8 cellular contexts compared by ENCODE assay signal in the genomic region with DNA sequence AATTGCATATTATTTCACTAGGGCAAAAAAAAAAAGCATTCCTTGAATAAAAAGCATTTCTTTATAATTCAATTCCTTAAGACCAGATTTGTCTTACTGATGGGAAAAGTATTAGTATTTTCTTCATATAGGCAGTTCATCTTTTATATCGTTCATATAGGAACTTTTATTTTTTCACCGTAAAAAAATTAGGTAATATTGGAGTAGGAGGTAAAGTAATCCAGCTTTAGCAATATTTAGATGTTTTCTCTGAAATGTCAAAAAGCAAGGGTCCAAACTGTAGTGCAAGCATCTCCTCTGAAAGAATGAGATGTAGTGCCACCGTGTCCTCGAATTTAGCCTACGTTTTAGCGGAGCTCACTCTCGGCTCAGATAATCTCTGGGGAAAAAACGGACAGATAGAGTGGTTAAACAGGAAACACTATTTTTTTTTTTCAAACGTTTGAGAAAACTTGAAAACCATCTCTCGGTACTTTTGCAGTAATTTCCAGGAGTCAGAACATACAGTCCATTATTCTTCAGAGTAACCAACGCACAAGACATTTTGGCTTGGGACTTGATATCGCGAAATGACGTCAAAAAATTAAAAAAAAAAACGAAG. TPM values are rescaled to one million over a fixed set of nuclear protein-coding genes. Genes with fewer than 3 reads are reported as not detected.
A peak's percentile ranks its signal among the peaks of the same experiment; 100 is the strongest.
DNase-seq lines count a peak whose midpoint lies in the region; ATAC-seq and TF ChIP-seq lines count a peak whose summit lies in the region.

No MANE protein-coding gene starts in this region.

- H3K4me1 ChIP-seq in HCT116 (ENCODE audit: control insufficient read depth in 1 of 2, insufficient read depth in 2 of 2, low read length in 2 of 2) (peaks cover 3 to 16% of the 10 kb centered on the region in 2 experiments; a peak in 2 of 4 replicates), tibial artery (peaks cover 0 to 38% (median 32%) of the 10 kb centered on the region in 4 donors), foreskin keratinocyte (peaks cover 5% of the 10 kb centered on the region)

- peaks cover 33% of the 10 kb centered on the region for H3K4me1 Mint-ChIP-seq in activated naive CD8-positive, alpha-beta T cell treated with anti-CD3 and anti-CD28 coated beads, Interleukin-2, amount 10 ng/mL, durations not matched to agents 7 days and 5 days

- H3K27me3 ChIP-seq in HCT116 (ENCODE audit: insufficient read depth, low read length) (peaks cover 11% of the 10 kb centered on the region; the same call in 1 of the 2 replicates), layer of hippocampus (ENCODE audit: control insufficient read depth, insufficient read depth, low read length) (peaks cover 21% of the 10 kb centered on the region), tibial artery (peaks cover 16 to 82% of the 10 kb centered on the region in 2 donors), foreskin keratinocyte (peaks cover 94% of the 10 kb centered on the region)

- H3K4me2 ChIP-seq in HCT116 (ENCODE audit: low read length): peak overlapping the region; percentile 94

- H3K27ac ChIP-seq in HCT116 (ENCODE audit: low read depth, low read length) (peak overlapping the region; percentile 89; the same call in 1 of the 2 replicates), layer of hippocampus (ENCODE audit: low read depth, low read length) (peak overlapping the region; percentile 88), tibial artery (peak overlapping the region; percentile 95 to 96), foreskin keratinocyte (no peak overlapping the region)

- intact Hi-C loops in HCT116 (cut with micrococcal nuclease): no loop called here
- intact Hi-C loops in tibial artery (cut with DNase I; ENCODE audit: low total_unique reads): loop anchor here (10.0 kb wide), 2 partner anchors 95 to 335 kb away; a partner anchor contains a TSS

- TF ChIP-seq POLR2A in HCT116 (IDR thresholded peaks at IDR 0.05; ENCODE audit: borderline replicate concordance, extremely low read depth, insufficient read depth, insufficient read length): no peak

- peak overlapping the region; percentile 89 for H3K4me3 Mint-ChIP-seq in activated naive CD8-positive, alpha-beta T cell treated with anti-CD3 and anti-CD28 coated beads, Interleukin-2, amount 10 ng/mL, durations not matched to agents 7 days and 5 days

- ATAC-seq in HCT116 (0 out of 2 replicates have a peak, but pooled peaks have one; percentile 7), foreskin keratinocyte (no peak)
- no peak for ATAC-seq in activated naive CD8-positive, alpha-beta T cell treated with anti-CD3 and anti-CD28 coated beads, Interleukin-2, amount 10 ng/mL, durations not matched to agents 7 days and 5 days (ENCODE audit: low read depth)

- H4K20me1 ChIP-seq in HCT116 (ENCODE audit: insufficient read depth): no peaks in the 10 kb centered on the region

- no peaks in the 10 kb centered on the region for H3K79me2 ChIP-seq in HCT116 (ENCODE audit: insufficient read depth, low read length)

- DNase-seq in AG04449 (ENCODE audit: low read depth, low spot score) (no peak), HCT116 (ENCODE audit: low read depth, low spot score) (no peak), tibial artery (no peak), SIG-M5 (lab: John Stamatoyannopoulos, UW) (no peak), NK-92 (lab: John Stamatoyannopoulos, UW; ENCODE audit: unreplicated experiment) (no peak), foreskin keratinocyte (no peak)
- DNase-seq in activated naive CD8-positive, alpha-beta T cell treated with anti-CD3 and anti-CD28 coated beads, Interleukin-2, amount 10 ng/mL, durations not matched to agents 7 days and 5 days: no peak

- peak overlapping the region; percentile 73 for H3K4me3 ChIP-seq in AG04449 (ENCODE audit: low read depth, low read length)
- peak overlapping the region; percentile 57 to 67 for H3K4me3 ChIP-seq in HCT116 (replicated peaks in 1 of 2; ENCODE audit: low read depth in 1 of 2, low read length in 2 of 2)
- H3K4me3 ChIP-seq in tibial artery: peak overlapping the region; percentile 73 to 75

- BruUV-seq in HCT116 (replicated peaks; lab: Mats Ljungman, UMichigan): TSS peak; percentile 73

- H3K36me3 Mint-ChIP-seq in activated naive CD8-positive, alpha-beta T cell treated with anti-CD3 and anti-CD28 coated beads, Interleukin-2, amount 10 ng/mL, durations not matched to agents 7 days and 5 days: no peaks in the 10 kb centered on the region

- peak overlapping the region; percentile 88 for H3K27ac Mint-ChIP-seq in activated naive CD8-positive, alpha-beta T cell treated with anti-CD3 and anti-CD28 coated beads, Interleukin-2, amount 10 ng/mL, durations not matched to agents 7 days and 5 days

- TF ChIP-seq CTCF in AG04449 (IDR thresholded peaks at IDR 0.05; ENCODE audit: insufficient read depth, low read length, missing control alignments) (no peak), HCT116 (IDR thresholded peaks at IDR 0.05 in 2 of 3, conservative IDR thresholded peaks at IDR 0.05 in 1 of 3; ENCODE audit: borderline replicate concordance in 1 of 3, insufficient read depth in 1 of 3, low read depth in 2 of 3, low read length in 2 of 3) (no peak), tibial artery (IDR thresholded peaks at IDR 0.05) (no peak), foreskin keratinocyte (conservative IDR thresholded peaks at IDR 0.05) (no peak)

- peak overlapping the region; percentile 13 for H2AFZ ChIP-seq in HCT116 (ENCODE audit: low read depth, low read length, poor library complexity, severe bottlenecking)

- peak overlapping the region; percentile 72 for H3K9ac ChIP-seq in HCT116 (ENCODE audit: low read length)

- TF ChIP-seq RAD21 in HCT116 (IDR thresholded peaks at IDR 0.05; ENCODE audit: low read depth): no peak

- RAD21 ChIA-PET in HCT116 (lab: Charles Lee; ENCODE audit: low non-redundant PET in 1 of 2, low total read pairs in 2 of 2, uncharacterized antibody in 2 of 2, unreplicated experiment in 2 of 2): interaction anchor here (0.6 to 0.9 kb wide), 2 partner anchors 23 to 358 kb away, joined by 3 read pairs; a partner anchor contains a TSS

- H3K9me3 ChIP-seq in HCT116 (ENCODE audit: control insufficient read depth in 1 of 2, insufficient read depth in 1 of 2, low read depth in 1 of 2, low read length in 2 of 2) (no peaks in the 10 kb centered on the region), tibial artery (no peaks in the 10 kb centered on the region)

- H3K9me2 ChIP-seq in HCT116 (ENCODE audit: insufficient read depth): no peaks in the 10 kb centered on the region

- CTCF ChIA-PET in AG04449 (lab: Yijun Ruan, JAX) (interaction anchor here (0.6 to 1.2 kb wide), 3 partner anchors 23 to 90 kb away, joined by 3 read pairs; no protein-coding TSS in a partner anchor), HCT116 (lab: Charles Lee) (interaction anchor here (0.6 to 1.0 kb wide), 4 partner anchors 20 to 649 kb away, joined by 3 read pairs; a partner anchor contains a TSS)

- H3K36me3 ChIP-seq in HCT116 (ENCODE audit: control insufficient read depth in 1 of 2, insufficient read depth in 2 of 2, low read length in 2 of 2) (no peaks in the 10 kb centered on the region), tibial artery (no peaks in the 10 kb centered on the region)

- peaks cover 78% of the 10 kb centered on the region for H3K27me3 Mint-ChIP-seq in activated naive CD8-positive, alpha-beta T cell treated with anti-CD3 and anti-CD28 coated beads, Interleukin-2, amount 10 ng/mL, durations not matched to agents 7 days and 5 days

- POLR2A ChIA-PET in AG04449 (lab: Yijun Ruan, JAX): interaction anchor here (0.6 to 1.7 kb wide), 7 partner anchors 8 to 98 kb away, joined by 3 to 11 read pairs (median 3); a partner anchor contains a TSS
- POLR2A ChIA-PET in HCT116 (lab: Charles Lee): interaction anchor here (0.9 to 1.7 kb wide), 7 partner anchors 8 to 97 kb away, joined by 3 to 5 read pairs (median 3); no protein-coding TSS in a partner anchor
- POLR2A ChIA-PET in activated naive CD8-positive, alpha-beta T cell treated with anti-CD3 and anti-CD28 coated beads, Interleukin-2, amount 10 ng/mL, durations not matched to agents 7 days and 5 days (lab: Charles Lee): interaction anchor here (0.5 to 2.6 kb wide), 13 partner anchors 8 to 822 kb away, joined by 3 to 19 read pairs (median 5); a partner anchor contains a TSS

- H3K9me3 Mint-ChIP-seq in activated naive CD8-positive, alpha-beta T cell treated with anti-CD3 and anti-CD28 coated beads, Interleukin-2, amount 10 ng/mL, durations not matched to agents 7 days and 5 days: no peaks in the 10 kb centered on the region

TF ChIP-seq in HCT116, 20 proteins besides CTCF, POLR2A, EP300 and RAD21:
- TF ChIP-seq, protein P1, sequence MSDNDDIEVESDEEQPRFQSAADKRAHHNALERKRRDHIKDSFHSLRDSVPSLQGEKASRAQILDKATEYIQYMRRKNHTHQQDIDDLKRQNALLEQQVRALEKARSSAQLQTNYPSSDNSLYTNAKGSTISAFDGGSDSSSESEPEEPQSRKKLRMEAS (IDR thresholded peaks at IDR 0.05): no peak
- TF ChIP-seq ZNF274 (IDR thresholded peaks at IDR 0.05; ENCODE audit: low read depth, low read length) (no peak), SP1 (IDR thresholded peaks at IDR 0.05; ENCODE audit: low read depth) (peak; percentile 5; the same call in 1 of the 2 replicates), JUND (IDR thresholded peaks at IDR 0.05) (no peak), TCF7L2 (IDR thresholded peaks at IDR 0.05; ENCODE audit: borderline replicate concordance, extremely low read depth, insufficient read depth, insufficient read length) (no peak), EZH2 (IDR thresholded peaks at IDR 0.05) (no peak), POLR2AphosphoS5 (IDR thresholded peaks at IDR 0.05; ENCODE audit: low read depth, low read length) (no peak)

RNA-seq across cellular contexts. Expression of a gene that starts 5.4 kb away (rescaled TPM):
- total RNA-seq in HCT116 (2021; ENCODE audit: unreplicated experiment) (not detected), foreskin keratinocyte (not detected in 2 replicates)
- polyA plus RNA-seq in HCT116 (2012): not detected in 2 replicates
- total RNA-seq in activated naive CD8-positive, alpha-beta T cell treated with anti-CD3 and anti-CD28 coated beads, Interleukin-2, amount 10 ng/mL, durations not matched to agents 7 days and 5 days: under 1 TPM; 0.67 to 0.77 TPM
- not detected in 2 replicates for polyA plus RNA-seq in foreskin keratinocyte

RNA-seq across cellular contexts. Expression of a gene that starts 19.0 kb away (rescaled TPM):
- total RNA-seq in HCT116 (2021; ENCODE audit: unreplicated experiment) (81.1 TPM), foreskin keratinocyte (31.5 and 31.8 TPM in 2 replicates)
- polyA plus RNA-seq in HCT116 (2012): 48.6 and 52.5 TPM in 2 replicates
- 10 to 100 TPM; 40.0 to 44.5 TPM for total RNA-seq in activated naive CD8-positive, alpha-beta T cell treated with anti-CD3 and anti-CD28 coated beads, Interleukin-2, amount 10 ng/mL, durations not matched to agents 7 days and 5 days
- 8.5 and 11.2 TPM in 2 replicates for polyA plus RNA-seq in foreskin keratinocyte

RNA-seq across cellular contexts. Expression of a gene that starts 23.7 kb away (rescaled TPM):
- total RNA-seq in HCT116 (2021; ENCODE audit: unreplicated experiment): 43.0 TPM
- 20.2 and 27.9 TPM in 2 replicates for polyA plus RNA-seq in HCT116 (2012)
- 10 to 100 TPM; 55.3 to 61.4 TPM for total RNA-seq in activated naive CD8-positive, alpha-beta T cell treated with anti-CD3 and anti-CD28 coated beads, Interleukin-2, amount 10 ng/mL, durations not matched to agents 7 days and 5 days
- total RNA-seq in foreskin keratinocyte: 42.0 and 47.5 TPM in 2 replicates
- 53.7 and 54.6 TPM in 2 replicates for polyA plus RNA-seq in foreskin keratinocyte
